ENCODE assay signal across 9 cellular contexts in the genomic region with DNA sequence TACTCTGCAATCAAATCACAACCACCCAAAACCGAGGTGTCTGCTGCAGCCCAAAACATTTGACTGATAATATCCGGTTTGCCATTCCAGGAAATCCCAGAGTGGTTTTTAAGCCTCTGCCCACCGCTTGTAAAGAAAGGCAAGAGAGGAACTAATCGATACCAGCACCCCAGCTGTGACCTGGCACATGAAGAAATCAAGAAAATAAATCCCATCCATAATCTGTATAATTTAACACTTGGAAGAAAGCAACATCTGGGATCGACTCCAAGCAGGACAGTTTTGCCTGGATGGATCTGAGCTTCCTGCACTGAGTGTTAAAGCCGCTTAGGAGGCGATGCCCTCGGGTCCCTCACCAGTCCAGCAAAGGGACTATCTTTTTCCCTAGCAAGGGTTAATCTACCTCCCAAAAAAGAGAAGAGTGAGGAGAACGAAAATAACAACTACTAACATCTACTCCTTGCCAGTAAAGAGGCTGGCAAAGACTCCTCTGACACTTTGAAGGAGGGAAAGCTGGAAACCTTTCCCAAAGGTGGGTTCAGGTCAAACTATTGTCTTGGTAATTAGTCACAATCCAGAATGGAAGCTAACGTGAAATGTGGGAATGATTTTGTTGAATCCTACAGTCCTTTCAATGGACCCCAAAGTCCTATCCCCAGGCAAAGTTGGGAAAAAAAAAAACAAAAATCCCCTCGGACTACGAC. TPM values are rescaled to one million over a fixed set of nuclear protein-coding genes. Genes with fewer than 3 reads are reported as not detected.
DNase-seq lines count a peak whose midpoint lies in the region; ATAC-seq lines count a peak whose summit lies in the region.
"Had no signal": no experiment of that assay in that cellular context is flagged by ENCODE, and none has a peak within 500 bp of the region (broad histone marks: within the 10 kb centered on the region; RNA-seq: fewer than 3 reads in every experiment).

No MANE protein-coding gene starts in this region.

- POLR2A ChIA-PET in naive thymus-derived CD4-positive, alpha-beta T cell (lab: Charles Lee): interaction anchor here (0.8 to 1.7 kb wide), 3 partner anchors 9 to 586 kb away, joined by 3 to 5 read pairs (median 3); a partner anchor contains a TSS

- H3K36me3 ChIP-seq in naive thymus-derived CD4-positive, alpha-beta T cell (ENCODE audit: control insufficient read depth in 2 of 3, insufficient read depth in 3 of 3, low read length in 3 of 3): peaks cover 0 to 3% (median 0%) of the 10 kb centered on the region in 3 experiments

- CTCF ChIA-PET in naive thymus-derived CD4-positive, alpha-beta T cell (lab: Charles Lee): no interaction called here

- peak; percentile 71 for DNase-seq in DMS 273 (lab: John Stamatoyannopoulos, UW; ENCODE audit: unreplicated experiment)
- DNase-seq in DMS 273 treated with DMSO at 0.1 percent for 48 hours (lab: John Stamatoyannopoulos, UW): no peak
- DNase-seq in NCI-H82 (lab: John Stamatoyannopoulos, UW): peak; percentile 73
- DNase-seq in naive thymus-derived CD4-positive, alpha-beta T cell: peak in 2 of 9 donors; percentile 1 to 4

- H3K9me3 ChIP-seq in naive thymus-derived CD4-positive, alpha-beta T cell (ENCODE audit: control insufficient read depth in 2 of 3, low read length in 3 of 3): no peaks in the 10 kb centered on the region

- peaks cover 14 to 22% of the 10 kb centered on the region in 2 donors for H3K4me1 ChIP-seq in naive thymus-derived CD4-positive, alpha-beta T cell (ENCODE audit: control insufficient read depth in 2 of 2, insufficient read depth in 2 of 2, low read length in 2 of 2)

- peaks cover 41% of the 10 kb centered on the region for H3K4me1 Mint-ChIP-seq in dendritic cell treated with granulocyte-macrophage colony-stimulating factor and Interleukin-4, amounts not matched to agents 40 ng/mL and 50 ng/mL, for 4 days (ENCODE audit: low read depth)
- peaks cover 22 to 44% (median 36%) of the 10 kb centered on the region in 7 donors for H3K4me1 Mint-ChIP-seq in naive thymus-derived CD4-positive, alpha-beta T cell

- H3K4me3 Mint-ChIP-seq in dendritic cell treated with granulocyte-macrophage colony-stimulating factor and Interleukin-4, amounts not matched to agents 40 ng/mL and 50 ng/mL, for 4 days: peak overlapping the region; percentile 87
- peak overlapping the region; percentile 49 to 99 (median 96) for H3K4me3 Mint-ChIP-seq in naive thymus-derived CD4-positive, alpha-beta T cell

- H3K36me3 Mint-ChIP-seq in dendritic cell treated with granulocyte-macrophage colony-stimulating factor and Interleukin-4, amounts not matched to agents 40 ng/mL and 50 ng/mL, for 4 days (ENCODE audit: low read depth): peaks cover 26% of the 10 kb centered on the region
- H3K36me3 Mint-ChIP-seq in naive thymus-derived CD4-positive, alpha-beta T cell: no peaks in the 10 kb centered on the region

- peak overlapping the region; percentile 94 for H3K4me3 ChIP-seq in naive thymus-derived CD4-positive, alpha-beta T cell (ENCODE audit: low read length)

- intact Hi-C loops in dendritic cell treated with granulocyte-macrophage colony-stimulating factor and Interleukin-4, amounts not matched to agents 40 ng/mL and 50 ng/mL, for 4 days (cut with micrococcal nuclease): no loop called here
- intact Hi-C loops in naive thymus-derived CD4-positive, alpha-beta T cell (cut with micrococcal nuclease): loop anchor here in 1 of 2 donors (10.0 kb wide), 1 partner anchor 1109 kb away; a partner anchor contains a TSS

- no peaks in the 10 kb centered on the region for H3K9me3 Mint-ChIP-seq in dendritic cell treated with granulocyte-macrophage colony-stimulating factor and Interleukin-4, amounts not matched to agents 40 ng/mL and 50 ng/mL, for 4 days
- H3K9me3 Mint-ChIP-seq in naive thymus-derived CD4-positive, alpha-beta T cell: no peaks in the 10 kb centered on the region

- peak overlapping the region; percentile 97 for H3K27ac Mint-ChIP-seq in dendritic cell treated with granulocyte-macrophage colony-stimulating factor and Interleukin-4, amounts not matched to agents 40 ng/mL and 50 ng/mL, for 4 days
- peak overlapping the region in 4 of 9 donors; percentile 6 to 73 (median 33) for H3K27ac Mint-ChIP-seq in naive thymus-derived CD4-positive, alpha-beta T cell

- ATAC-seq in naive thymus-derived CD4-positive, alpha-beta T cell: no peak
- no peak for ATAC-seq in GM21528 (IDR thresholded peaks at IDR 0.05; ENCODE audit: low FRiP score, unreplicated experiment)
- ATAC-seq in GM21825 (IDR thresholded peaks at IDR 0.05; ENCODE audit: unreplicated experiment): no peak
- ATAC-seq in HG03135 (IDR thresholded peaks at IDR 0.05; ENCODE audit: unreplicated experiment): no peak

- no peak overlapping the region for H3K27ac ChIP-seq in naive thymus-derived CD4-positive, alpha-beta T cell (ENCODE audit: low read depth, low read length)
- H3K27ac ChIP-seq: 22Rv1 had no signal

- H3K27me3 ChIP-seq in naive thymus-derived CD4-positive, alpha-beta T cell (ENCODE audit: control insufficient read depth in 2 of 2, insufficient read depth in 2 of 2, low read length in 2 of 2): peaks cover 15 to 21% of the 10 kb centered on the region in 2 donors

- no peaks in the 10 kb centered on the region for H3K27me3 Mint-ChIP-seq in dendritic cell treated with granulocyte-macrophage colony-stimulating factor and Interleukin-4, amounts not matched to agents 40 ng/mL and 50 ng/mL, for 4 days
- H3K27me3 Mint-ChIP-seq in naive thymus-derived CD4-positive, alpha-beta T cell: peaks cover 40 to 53% (median 45%) of the 10 kb centered on the region in 5 donors

RNA-seq across cellular contexts. Expression of a gene that starts 2.0 kb away (rescaled TPM):
- 1 to 10 TPM in 4 of 5 experiments, under 1 TPM in 1; 0.19 to 3.1 (median 2.4) TPM for total RNA-seq in naive thymus-derived CD4-positive, alpha-beta T cell
- polyA plus RNA-seq in naive thymus-derived CD4-positive, alpha-beta T cell: under 1 TPM in 1 of 2 donors, not detected in 1; 0.16 TPM

RNA-seq across cellular contexts. Expression of a gene that starts 2.3 kb away (rescaled TPM):
- total RNA-seq in naive thymus-derived CD4-positive, alpha-beta T cell: 10 to 100 TPM; 19.5 to 38.8 (median 25.9) TPM
- 10 to 100 TPM; 25.0 to 28.0 TPM for polyA plus RNA-seq in naive thymus-derived CD4-positive, alpha-beta T cell
